Comparison of ENCODE assay signal across 19 cellular contexts in the genomic region with DNA sequence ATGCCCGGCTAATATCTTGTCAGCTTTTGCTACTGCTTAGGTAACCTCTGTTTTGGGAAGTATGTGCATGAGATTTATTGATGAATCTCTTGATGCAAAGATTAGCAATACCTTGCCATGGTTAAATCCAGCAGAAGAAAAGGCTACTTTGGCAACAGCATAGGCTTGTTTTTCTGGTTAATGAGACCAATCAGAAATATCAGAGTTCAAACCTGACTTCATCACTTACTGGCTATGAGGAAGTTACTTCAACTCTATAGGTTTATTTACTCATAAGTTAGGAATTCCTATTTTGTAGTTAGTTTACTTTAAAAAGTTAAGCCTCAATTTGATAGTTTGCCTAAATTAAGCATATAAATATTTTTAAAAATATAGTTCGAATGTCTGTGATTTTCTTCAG.
DNase-seq lines count a peak whose midpoint lies in the region; ATAC-seq and TF ChIP-seq lines count a peak whose summit lies in the region.
"Had no signal": no experiment of that assay in that cellular context is flagged by ENCODE, and none has a peak within 500 bp of the region (broad histone marks: within the 10 kb centered on the region; RNA-seq: fewer than 3 reads in every experiment).

No MANE protein-coding gene starts in this region.

- H3K4me3 ChIP-seq in cardiac muscle cell = no peak overlapping the region
- H3K4me3 ChIP-seq in SK-N-SH (ENCODE audit: low read depth in 2 of 2, low read length in 1 of 2) = no peak overlapping the region
- no peak overlapping the region for H3K4me3 ChIP-seq in fibroblast of mammary gland (ENCODE audit: control insufficient read depth, low read depth, low read length)
- peak overlapping the region; percentile 7 for H3K4me3 ChIP-seq in skeletal muscle satellite cell (ENCODE audit: low read length)
- H3K4me3 ChIP-seq: BLaER1, esophagus squamous epithelium had no signal

- DNase-seq in cardiac muscle cell (ENCODE audit: low read depth in 1 of 2, low spot score in 1 of 2) (no peak), cardiac septum (ENCODE audit: low spot score) (no peak), SK-N-SH (no peak), fibroblast of mammary gland (ENCODE audit: low read depth) (peak; percentile 10), immature natural killer cell (no peak)
- DNase-seq in stimulated activated CD4-positive, alpha-beta T cell treated with anti-CD3 and anti-CD28 coated beads, Interleukin-1b, Interleukin-23, amount 100 ng/mL, for 48 hours = no peak
- DNase-seq: activated effector memory CD4-positive, alpha-beta T cell treated with Interleukin-2 at 50 U/mL for 16 hours; activated naive CD8-positive, alpha-beta T cell treated with anti-CD3 and anti-CD28 coated beads, Interleukin-2, amount 50 U/mL, for 24 hours; caudate nucleus; esophagus squamous epithelium; KBM-7; natural killer cell; NCI-H1930; NCI-H446 treated with DMSO at 0.1 percent for 48 hours; stimulated activated CD4-positive, alpha-beta T cell treated with anti-CD3 and anti-CD28 coated beads, Interleukin-4, amount 100 ng/mL, for 1 hour had no signal

- POLR2A ChIA-PET in SK-N-SH (lab: Yijun Ruan, JAX) = no interaction called here

- peak overlapping the region; percentile 52 for H3K27ac ChIP-seq in cardiac muscle cell
- peak overlapping the region; percentile 67 to 91; a peak in 3 of 4 replicates for H3K27ac ChIP-seq in SK-N-SH (ENCODE audit: low read depth in 2 of 2, low read length in 1 of 2)
- H3K27ac ChIP-seq: 22Rv1, BLaER1 had no signal

- no peaks in the 10 kb centered on the region for H4K20me1 ChIP-seq in SK-N-SH (ENCODE audit: insufficient read depth)
- H4K20me1 ChIP-seq: BLaER1 had no signal

- H3K27ac Mint-ChIP-seq in immature natural killer cell = no peak overlapping the region
- H3K27ac Mint-ChIP-seq: activated naive CD8-positive, alpha-beta T cell treated with anti-CD3 and anti-CD28 coated beads, Interleukin-2, amount 50 U/mL, for 24 hours; natural killer cell had no signal

- peaks cover 42% of the 10 kb centered on the region for H3F3A ChIP-seq in SK-N-SH (replicated peaks; ENCODE audit: insufficient read depth)

- intact Hi-C loops in cardiac septum (cut with DNase I) = loop anchor here (5.0 kb wide), 1 partner anchor 133 kb away; no protein-coding TSS in a partner anchor

- no peaks in the 10 kb centered on the region for H3K27me3 Mint-ChIP-seq in immature natural killer cell (ENCODE audit: low read depth in 3 of 3)
- H3K27me3 Mint-ChIP-seq: activated naive CD8-positive, alpha-beta T cell treated with anti-CD3 and anti-CD28 coated beads, Interleukin-2, amount 50 U/mL, for 24 hours had no signal

- peak overlapping the region; percentile 66 for H3K4me2 ChIP-seq in SK-N-SH
- peak overlapping the region; percentile 61 for H3K4me2 ChIP-seq in skeletal muscle satellite cell (ENCODE audit: low read length)
- H3K4me2 ChIP-seq: BLaER1 had no signal

- peaks cover 3 to 8% (median 5%) of the 10 kb centered on the region in 3 donors for H3K36me3 Mint-ChIP-seq in immature natural killer cell
- H3K36me3 Mint-ChIP-seq: natural killer cell had no signal

- peaks cover 87% of the 10 kb centered on the region for H3K79me2 ChIP-seq in SK-N-SH (ENCODE audit: insufficient read depth)

- TF ChIP-seq CTCF in cardiac muscle cell (IDR thresholded peaks at IDR 0.05; ENCODE audit: low read depth, low read length) (no peak), SK-N-SH (IDR thresholded peaks at IDR 0.05) (no peak), fibroblast of mammary gland (conservative IDR thresholded peaks at IDR 0.05; ENCODE audit: control insufficient read depth, insufficient read depth, low read depth, low read length) (no peak)

- peaks cover 0 to 4% of the 10 kb centered on the region in 2 donors for H3K4me1 Mint-ChIP-seq in immature natural killer cell

- ATAC-seq in HG02973 (IDR thresholded peaks at IDR 0.05; ENCODE audit: unreplicated experiment) = no peak
- ATAC-seq: activated naive CD8-positive, alpha-beta T cell treated with anti-CD3 and anti-CD28 coated beads, Interleukin-2, amount 50 U/mL, for 24 hours; natural killer cell had no signal

- no peak overlapping the region for H2AFZ ChIP-seq in SK-N-SH (ENCODE audit: low read depth)

- H3K4me1 ChIP-seq in cardiac muscle cell (ENCODE audit: low read depth) = peaks cover 27% of the 10 kb centered on the region
- H3K4me1 ChIP-seq in SK-N-SH (ENCODE audit: control insufficient read depth in 1 of 2, insufficient read depth in 2 of 2, low read depth in 1 of 2, low read length in 1 of 2) = peaks cover 0 to 22% of the 10 kb centered on the region in 2 experiments; a peak in 3 of 4 replicates
- peaks cover 48% of the 10 kb centered on the region for H3K4me1 ChIP-seq in skeletal muscle satellite cell (ENCODE audit: control insufficient read depth, insufficient read depth, low read length)
- H3K4me1 ChIP-seq: BLaER1 had no signal

- TF ChIP-seq RAD21 in SK-N-SH (IDR thresholded peaks at IDR 0.05; ENCODE audit: low read length) = no peak

- 59% methylated on average over 2 of the region's 2 CpGs for WGBS in SK-N-SH (ENCODE audit: low lambda C conversion rate)

- H3K36me3 ChIP-seq in cardiac muscle cell (peaks cover 3% of the 10 kb centered on the region), SK-N-SH (replicated peaks in 1 of 2; ENCODE audit: control insufficient read depth in 1 of 2, insufficient read depth in 2 of 2, low read length in 1 of 2) (peaks cover 0 to 12% of the 10 kb centered on the region in 2 experiments), skeletal muscle satellite cell (ENCODE audit: insufficient read depth, low read length) (peaks cover 10% of the 10 kb centered on the region)
- H3K36me3 ChIP-seq: BLaER1 had no signal

- peaks cover 0 to 2% (median 0%) of the 10 kb centered on the region in 6 donors for H3K9me3 Mint-ChIP-seq in immature natural killer cell
- H3K9me3 Mint-ChIP-seq: natural killer cell had no signal

- no peak overlapping the region for H3K4me3 Mint-ChIP-seq in immature natural killer cell
- H3K4me3 Mint-ChIP-seq: activated naive CD8-positive, alpha-beta T cell treated with anti-CD3 and anti-CD28 coated beads, Interleukin-2, amount 50 U/mL, for 24 hours; natural killer cell had no signal

- H3K9me3 ChIP-seq in cardiac muscle cell (ENCODE audit: low read depth) (no peaks in the 10 kb centered on the region), SK-N-SH (no peaks in the 10 kb centered on the region), skeletal muscle satellite cell (replicated peaks; ENCODE audit: low read length) (no peaks in the 10 kb centered on the region)
- H3K9me3 ChIP-seq: BLaER1, esophagus squamous epithelium had no signal

- H3K27me3 ChIP-seq in cardiac muscle cell (no peaks in the 10 kb centered on the region), SK-N-SH (ENCODE audit: insufficient read depth) (no peaks in the 10 kb centered on the region), skeletal muscle satellite cell (ENCODE audit: control insufficient read depth, insufficient read depth, low read length) (no peaks in the 10 kb centered on the region)
- H3K27me3 ChIP-seq: BLaER1, esophagus squamous epithelium had no signal

- CTCF ChIA-PET in SK-N-SH (lab: Yijun Ruan, JAX) = no interaction called here

- H3K9ac ChIP-seq in SK-N-SH (peak overlapping the region; percentile 48; the same call in 1 of the 2 replicates), skeletal muscle satellite cell (ENCODE audit: low read depth, low read length) (peak overlapping the region; percentile 68)
- H3K9ac ChIP-seq: BLaER1 had no signal

- no peaks in the 10 kb centered on the region for H3K9me2 ChIP-seq in SK-N-SH

- TF ChIP-seq EP300 in SK-N-SH (IDR thresholded peaks at IDR 0.05; ENCODE audit: borderline replicate concordance in 1 of 2, low read depth in 1 of 2, low read length in 1 of 2) = no peak

TF ChIP-seq in SK-N-SH, 30 proteins besides CTCF, POLR2A, EP300 and RAD21:
- TF ChIP-seq JUND (IDR thresholded peaks at IDR 0.05) = no peak
- TF ChIP-seq TCF12 (IDR thresholded peaks at IDR 0.05) = no peak
- no peak for TF ChIP-seq TAF1 (IDR thresholded peaks at IDR 0.05; ENCODE audit: borderline replicate concordance, low read depth, low read length)
- TF ChIP-seq POLR2AphosphoS5 (IDR thresholded peaks at IDR 0.05; ENCODE audit: low read depth, low read length) = no peak
TF ChIP-seq in SK-N-SH: peak in this region for 0.
